20 cellular contexts compared by ENCODE assay signal in genomic region chr2:53769318-53769945, GRCh38. TPM values are rescaled to one million over a fixed set of nuclear protein-coding genes. Genes with fewer than 3 reads are reported as not detected.
DNase-seq lines count a peak whose midpoint lies in the region; ATAC-seq and TF ChIP-seq lines count a peak whose summit lies in the region.
"Had no signal": no experiment of that assay in that cellular context is flagged by ENCODE, and none has a peak within 500 bp of the region (broad histone marks: within the 10 kb centered on the region; RNA-seq: fewer than 3 reads in every experiment).

No MANE protein-coding gene starts in this region.

- H4K5ac ChIP-seq in H9 (ENCODE audit: insufficient read length, low read depth, low read length) = no peak overlapping the region

- no peak overlapping the region for H3K4me2 ChIP-seq in H9 (ENCODE audit: insufficient read depth, insufficient read length, low read length)

- H3K4me1 ChIP-seq in H9 (ENCODE audit: insufficient read depth, low read length) (no peaks in the 10 kb centered on the region), iPS-18a (ENCODE audit: control insufficient read depth, low read depth, low read length) (peaks cover 9% of the 10 kb centered on the region)

- H3K27me3 Mint-ChIP-seq in activated CD4-positive, alpha-beta T cell treated with anti-CD3 and anti-CD28 coated beads, Interleukin-2, amount 10 ng/mL, durations not matched to agents 7 days and 5 days = no peaks in the 10 kb centered on the region
- H3K27me3 Mint-ChIP-seq in H9 (ENCODE audit: low read depth) (no peaks in the 10 kb centered on the region), WTC11 (ENCODE audit: low read depth) (no peaks in the 10 kb centered on the region)

- H3K27me3 ChIP-seq in H9 (ENCODE audit: insufficient read depth, low read length) = no peaks in the 10 kb centered on the region
- no peaks in the 10 kb centered on the region for H3K27me3 ChIP-seq in iPS-18a (ENCODE audit: control insufficient read depth, insufficient read depth, low read length)
- H3K27me3 ChIP-seq: ovary had no signal

- H3K23me2 ChIP-seq in H9 (ENCODE audit: insufficient read length, low read depth, low read length, poor library complexity, severe bottlenecking) = peaks cover 9% of the 10 kb centered on the region

- TF ChIP-seq CTCF in H9 (conservative IDR thresholded peaks at IDR 0.05) = no peak
- TF ChIP-seq CTCF in WTC11 (IDR thresholded peaks at IDR 0.05) = no peak

- DNase-seq in activated CD4-positive, alpha-beta T cell treated with anti-CD3 and anti-CD28 coated beads, Interleukin-2, amount 10 ng/mL, durations not matched to agents 7 days and 5 days = no peak
- DNase-seq in activated CD4-positive, alpha-beta T cell treated with anti-CD3 and anti-CD28 coated beads, Interleukin-2, amount 50 U/mL, for 1 hour = no peak
- DNase-seq in H9 (no peak), WTC11 (ENCODE audit: low spot score) (no peak), dermis blood vessel endothelial cell (no peak)
- DNase-seq: activated CD8-positive, alpha-beta memory T cell treated with anti-CD3 and anti-CD28 coated beads for 24 hours; activated naive CD4-positive, alpha-beta T cell treated with Interleukin-2 at 50 U/mL for 16 hours; Calu3; hypothalamus; KG1; mucosa of descending colon; NCI-H146; ovary; SK-N-SH; stimulated activated CD4-positive, alpha-beta T cell treated with anti-CD3 and anti-CD28 coated beads, Interleukin-4, amount 100 ng/mL, for 24 hours; trophoblast cell had no signal

- no peak overlapping the region for H2BK20ac ChIP-seq in H9 (ENCODE audit: low read depth, low read length, poor library complexity, severe bottlenecking)

- H3K36me3 ChIP-seq in iPS-18a (ENCODE audit: control insufficient read depth, low read depth, low read length) = peaks cover 5% of the 10 kb centered on the region
- H3K36me3 ChIP-seq: ovary had no signal

- H4K20me1 ChIP-seq in H9 (ENCODE audit: control insufficient read depth, insufficient read depth, insufficient read length) = no peaks in the 10 kb centered on the region

- no peak overlapping the region for H4K8ac ChIP-seq in H9 (replicated peaks; ENCODE audit: insufficient read length, low read depth, low read length)

- H3K4me1 Mint-ChIP-seq in activated CD4-positive, alpha-beta T cell treated with anti-CD3 and anti-CD28 coated beads, Interleukin-2, amount 10 ng/mL, durations not matched to agents 7 days and 5 days = peaks cover 43% of the 10 kb centered on the region
- H3K4me1 Mint-ChIP-seq in H9 (peaks cover 18 to 20% of the 10 kb centered on the region in 2 experiments), WTC11 (peaks cover 23% of the 10 kb centered on the region)

- ATAC-seq in WTC11 (no peak), GM18520 (IDR thresholded peaks at IDR 0.05; ENCODE audit: unreplicated experiment) (no peak), HG03571 (IDR thresholded peaks at IDR 0.05; ENCODE audit: unreplicated experiment) (no peak)
- ATAC-seq: mucosa of descending colon, Panc1 had no signal

- WGBS in H9 (ENCODE audit: extremely low coverage, insufficient read length, low lambda C conversion rate) = no CpG with 5 or more reads among the region's 15 CpGs

- H2AK5ac ChIP-seq in H9 (ENCODE audit: insufficient read length, low read length) = no peak overlapping the region

- H3K14ac ChIP-seq in H9 (ENCODE audit: insufficient read depth, low read length) = no peak overlapping the region

- no peak overlapping the region for H3K23ac ChIP-seq in H9 (ENCODE audit: insufficient read length, low read depth, low read length)

- H3K18ac ChIP-seq in H9 (ENCODE audit: insufficient read length, low read depth, low read length) = no peak overlapping the region

- H3K36me3 Mint-ChIP-seq in activated CD4-positive, alpha-beta T cell treated with anti-CD3 and anti-CD28 coated beads, Interleukin-2, amount 10 ng/mL, durations not matched to agents 7 days and 5 days (ENCODE audit: low read depth) = peaks cover 26% of the 10 kb centered on the region
- H3K36me3 Mint-ChIP-seq in H9 (ENCODE audit: insufficient read depth in 1 of 3, low read depth in 3 of 3) = peaks cover 13 to 22% (median 15%) of the 10 kb centered on the region in 3 experiments; a peak in 6 of 7 replicates
- H3K36me3 Mint-ChIP-seq in WTC11 = peaks cover 11% of the 10 kb centered on the region

- no peak overlapping the region for H3K9ac ChIP-seq in H9 (ENCODE audit: extremely low read depth, insufficient read length, low read length)
- H3K9ac ChIP-seq in iPS-18a (ENCODE audit: low read length) = no peak overlapping the region

- H3K79me1 ChIP-seq in H9 (ENCODE audit: insufficient read depth, low read depth, low read length, poor library complexity, severe bottlenecking) = no peaks in the 10 kb centered on the region

- no peak overlapping the region for H2AFZ ChIP-seq in H9 (ENCODE audit: low read length)

- H3T11ph ChIP-seq in H9 (ENCODE audit: low read length) = no peak overlapping the region

- CTCF ChIA-PET in activated CD4-positive, alpha-beta T cell treated with anti-CD3 and anti-CD28 coated beads, Interleukin-2, amount 10 ng/mL, durations not matched to agents 7 days and 5 days (lab: Charles Lee) = interaction anchor here (0.6 to 3.1 kb wide), 3 partner anchors 11 to 793 kb away, joined by 3 to 9 read pairs (median 3); no protein-coding TSS in a partner anchor
- CTCF ChIA-PET in WTC11 (lab: Charles Lee) = no interaction called here

- H3K56ac ChIP-seq in H9 (ENCODE audit: insufficient read length, low read depth, low read length) = no peak overlapping the region

- peaks cover 2% of the 10 kb centered on the region for H3K9me3 Mint-ChIP-seq in activated CD4-positive, alpha-beta T cell treated with anti-CD3 and anti-CD28 coated beads, Interleukin-2, amount 10 ng/mL, durations not matched to agents 7 days and 5 days
- no peaks in the 10 kb centered on the region for H3K9me3 Mint-ChIP-seq in H9
- H3K9me3 Mint-ChIP-seq in WTC11 = no peaks in the 10 kb centered on the region; the same call in 1 of the 2 replicates

- no peaks in the 10 kb centered on the region for H3K79me2 ChIP-seq in H9 (ENCODE audit: insufficient read depth, low read length)

- H4K91ac ChIP-seq in H9 (ENCODE audit: insufficient read length, low read depth, low read length) = no peak overlapping the region

- H3K27ac Mint-ChIP-seq in activated CD4-positive, alpha-beta T cell treated with anti-CD3 and anti-CD28 coated beads, Interleukin-2, amount 10 ng/mL, durations not matched to agents 7 days and 5 days = peak overlapping the region; percentile 22
- H3K27ac Mint-ChIP-seq in H9 (no peak overlapping the region), WTC11 (no peak overlapping the region)

- POLR2A ChIA-PET in activated CD4-positive, alpha-beta T cell treated with anti-CD3 and anti-CD28 coated beads, Interleukin-2, amount 10 ng/mL, durations not matched to agents 7 days and 5 days (lab: Charles Lee) = no interaction called here
- POLR2A ChIA-PET in WTC11 (lab: Charles Lee) = no interaction called here

- H3K9me3 ChIP-seq in H9 (ENCODE audit: control insufficient read depth, low read depth, low read length) (no peaks in the 10 kb centered on the region), iPS-18a (ENCODE audit: control insufficient read depth, low read depth, low read length) (no peaks in the 10 kb centered on the region)
- H3K9me3 ChIP-seq: mucosa of descending colon, ovary, SK-N-SH had no signal

- H2BK12ac ChIP-seq in H9 (ENCODE audit: insufficient read length, low read depth, low read length) = no peak overlapping the region

- no peak overlapping the region for H2BK15ac ChIP-seq in H9 (ENCODE audit: low read depth, low read length)

- H2BK5ac ChIP-seq in H9 (ENCODE audit: insufficient read length, low read length) = no peak overlapping the region

- H3K4me3 ChIP-seq in iPS-18a (ENCODE audit: low read length) = peak overlapping the region; percentile 81
- H3K4me3 ChIP-seq: mucosa of descending colon, ovary had no signal

- H3K27ac ChIP-seq in H9 (ENCODE audit: insufficient read length, low read depth, low read length) = no peak overlapping the region
- no peak overlapping the region for H3K27ac ChIP-seq in iPS-18a (ENCODE audit: low read length)
- H3K27ac ChIP-seq: ovary had no signal

- H3K4me3 Mint-ChIP-seq in activated CD4-positive, alpha-beta T cell treated with anti-CD3 and anti-CD28 coated beads, Interleukin-2, amount 10 ng/mL, durations not matched to agents 7 days and 5 days = peak overlapping the region; percentile 90
- H3K4me3 Mint-ChIP-seq in H9 = peak overlapping the region; percentile 94 to 96; a peak in 2 of 5 replicates
- peak overlapping the region; percentile 90; the same call in 1 of the 2 replicates for H3K4me3 Mint-ChIP-seq in WTC11

- H3K4ac ChIP-seq in H9 (ENCODE audit: low read depth, low read length) = no peak overlapping the region

- H2BK120ac ChIP-seq in H9 (ENCODE audit: low read depth, low read length, poor library complexity, severe bottlenecking) = no peak overlapping the region

TF ChIP-seq in WTC11, 78 proteins besides CTCF, POLR2A, EP300 and RAD21 (continues in another document):
- no peak for TF ChIP-seq ESRRA (CRISPR knock-in tag; IDR thresholded peaks at IDR 0.05; ENCODE audit: borderline replicate concordance)

RNA-seq across cellular contexts. Expression of gene CHAC2, which starts 1.8 kb away (rescaled TPM):
- 10 to 100 TPM; 12.3 to 12.6 TPM for total RNA-seq in activated CD4-positive, alpha-beta T cell treated with anti-CD3 and anti-CD28 coated beads, Interleukin-2, amount 10 ng/mL, durations not matched to agents 7 days and 5 days
- total RNA-seq in H9 (2021) = 10.7 and 11.3 TPM in 2 replicates
- 8.7 to 10.2 TPM (median 9.6 TPM) in 3 replicates for total RNA-seq in WTC11 (2021)
- 12.5 and 14.1 TPM in 2 replicates for total RNA-seq in dermis blood vessel endothelial cell

RNA-seq across cellular contexts. Expression of gene ASB3, which starts 17.3 kb away (rescaled TPM):
- total RNA-seq in activated CD4-positive, alpha-beta T cell treated with anti-CD3 and anti-CD28 coated beads, Interleukin-2, amount 10 ng/mL, durations not matched to agents 7 days and 5 days = 10 to 100 TPM; 20.2 to 23.3 TPM
- total RNA-seq in H9 (2021) = 23.1 and 25.5 TPM in 2 replicates
- 26.9 to 30.2 TPM (median 30.0 TPM) in 3 replicates for total RNA-seq in WTC11 (2021)
- 28.6 and 30.9 TPM in 2 replicates for total RNA-seq in dermis blood vessel endothelial cell

RNA-seq across cellular contexts. Expression of gene ERLEC1, which starts 17.4 kb away (rescaled TPM):
- 10 to 100 TPM; 22.7 to 23.2 TPM for total RNA-seq in activated CD4-positive, alpha-beta T cell treated with anti-CD3 and anti-CD28 coated beads, Interleukin-2, amount 10 ng/mL, durations not matched to agents 7 days and 5 days
- total RNA-seq in H9 (2021) = 21.6 and 23.3 TPM in 2 replicates
- total RNA-seq in WTC11 (2021) = 25.9 to 27.8 TPM (median 26.5 TPM) in 3 replicates
- total RNA-seq in dermis blood vessel endothelial cell = 105 and 114 TPM in 2 replicates
